ENCODE assay signal across 20 cellular contexts in genomic region chr3:156478931-156479330, GRCh38.
DNase-seq lines count a peak whose midpoint lies in the region; ATAC-seq and FAIRE-seq lines count a peak whose summit lies in the region.
"Had no signal": no experiment of that assay in that cellular context is flagged by ENCODE, and none has a peak within 500 bp of the region (broad histone marks: within the 10 kb centered on the region; RNA-seq: fewer than 3 reads in every experiment).

No MANE protein-coding gene starts in this region.

- no peak for ATAC-seq in HG02642 (IDR thresholded peaks at IDR 0.05; ENCODE audit: poor library complexity, unreplicated experiment)
- no peak for ATAC-seq in GM19452 (IDR thresholded peaks at IDR 0.05; ENCODE audit: unreplicated experiment)
- ATAC-seq: GM12878 had no signal

- H3K4me1 ChIP-seq in endocrine pancreas (ENCODE audit: control insufficient read depth, insufficient read depth, low read length) = peaks cover 20% of the 10 kb centered on the region

- H3K27me3 ChIP-seq in endocrine pancreas (ENCODE audit: control insufficient read depth, insufficient read depth, low read length) = no peaks in the 10 kb centered on the region
- H3K27me3 ChIP-seq: BE2C had no signal

- FAIRE-seq in GM19239 (lab: Jason Lieb, UNC) = peak; percentile 51
- FAIRE-seq: GM12878, GM18507, HTR-8/SVneo had no signal

- no peak overlapping the region for H3K9ac ChIP-seq in endocrine pancreas (ENCODE audit: control insufficient read depth, insufficient read depth, low read length)

- H3K36me3 ChIP-seq in endocrine pancreas (ENCODE audit: control insufficient read depth, insufficient read depth, low read length) = no peaks in the 10 kb centered on the region
- H3K36me3 ChIP-seq: BE2C had no signal

- DNase-seq in GM19239 (ENCODE audit: insufficient read length, low spot score) = no peak
- DNase-seq in NCI-H524 (lab: John Stamatoyannopoulos, UW) = peak; percentile 50 to 80
- DNase-seq in middle frontal gyrus (ENCODE audit: extremely low spot score, low spot score) = no peak
- DNase-seq in activated CD4-positive, alpha-beta T cell treated with anti-CD3 and anti-CD28 coated beads for 1 hour = no peak
- DNase-seq: BE2C; CD4-positive, alpha-beta T cell; DND-41; GDM1; H7; NCI-H1417 treated with DMSO at 0.1 percent for 48 hours; NCI-H2029 treated with DMSO at 0.1 percent for 48 hours; NCI-H526; NK-92 treated with Interleukin-12 subunit alpha and Interleukin-12 subunit beta, amount 100 ng/mL, for 24 hours; SHP77 had no signal

- H3K4me3 ChIP-seq in endocrine pancreas (ENCODE audit: control insufficient read depth, insufficient read depth, low read length) = peak overlapping the region; percentile 12
- H3K4me3 ChIP-seq: GM12878 had no signal

- no peaks in the 10 kb centered on the region for H3K9me3 ChIP-seq in endocrine pancreas (ENCODE audit: control insufficient read depth, low read length)
- H3K9me3 ChIP-seq: BE2C had no signal

Comparison
In these comparisons a context has a peak if more than half of its experiments do, and no peak if none do; other contexts are left out.
1. DNase-seq: peak in NCI-H524 (2 of 2); none in GM19239 (single experiment), middle frontal gyrus (single experiment) and activated CD4-positive, alpha-beta T cell treated with anti-CD3 and anti-CD28 coated beads for 1 hour (single experiment).